8 cellular contexts compared by ENCODE assay signal in genomic region chr1:165827199-165828102, GRCh38. TPM values are rescaled to one million over a fixed set of nuclear protein-coding genes. Genes with fewer than 3 reads are reported as not detected.
A peak's percentile ranks its signal among the peaks of the same experiment; 100 is the strongest.
DNase-seq lines count a peak whose midpoint lies in the region; ATAC-seq and TF ChIP-seq lines count a peak whose summit lies in the region.

UCK2 (plus strand) TSS chr1:165827614; CDS start chr1:165827834, 220 bp downstream.

- H3K27ac ChIP-seq in epithelial cell of prostate: peak within 1 kb of the TSS; percentile 72

- H3K27ac Mint-ChIP-seq in Calu3 (ENCODE audit: unreplicated experiment): peak within 1 kb of the TSS; percentile 88

- BruUV-seq in Calu3 (replicated peaks; lab: Mats Ljungman, UMichigan): no TSS peak

- TF ChIP-seq CTCF in Calu3 (IDR thresholded peaks at IDR 0.05; ENCODE audit: unreplicated experiment): no peak

- H3K9ac ChIP-seq in mucosa of stomach (ENCODE audit: low read length): peak within 1 kb of the TSS; percentile 91

- CTCF ChIA-PET in Calu3 (lab: Charles Lee): interaction anchor here (0.6 to 1.2 kb wide), 4 partner anchors 29 to 76 kb away, joined by 3 to 6 read pairs (median 6); partner anchors contain the start of gene TMCO1

- H3K9me3 ChIP-seq in mucosa of stomach (ENCODE audit: control insufficient read depth, low read length): no peaks in the 10 kb centered on the region

- H3K4me1 ChIP-seq in mucosa of stomach (ENCODE audit: control insufficient read depth, insufficient read depth, low read length): peaks cover 17% of the 10 kb centered on the region

- no peaks in the 10 kb centered on the region for H3K27me3 ChIP-seq in mucosa of stomach (ENCODE audit: control insufficient read depth, insufficient read depth, low read length)

- H3K27me3 Mint-ChIP-seq in Calu3 (ENCODE audit: unreplicated experiment): no peaks in the 10 kb centered on the region

- no peaks in the 10 kb centered on the region for H3K9me3 Mint-ChIP-seq in Calu3 (ENCODE audit: low read depth, unreplicated experiment)

- H3K4me1 Mint-ChIP-seq in Calu3 (ENCODE audit: low read depth, unreplicated experiment): peaks cover 17% of the 10 kb centered on the region

- intact Hi-C loops in Calu3 (cut with micrococcal nuclease; ENCODE audit: unreplicated experiment): loop anchor here (1.0 to 5.0 kb wide), 4 partner anchors 58 to 229 kb away; no protein-coding TSS in a partner anchor

- peaks cover 29% of the 10 kb centered on the region for H3K36me3 Mint-ChIP-seq in Calu3 (ENCODE audit: insufficient read depth, unreplicated experiment)

- peak within 1 kb of the TSS; percentile 99 for H3K4me3 Mint-ChIP-seq in Calu3 (ENCODE audit: low read depth, unreplicated experiment)

- no peaks in the 10 kb centered on the region for H3K36me3 ChIP-seq in mucosa of stomach (ENCODE audit: control insufficient read depth, insufficient read depth, low read length)

- peak; percentile 87 for DNase-seq in Calu3
- DNase-seq in NOMO-1 treated with dmso at 0.1 percent for 144 hours (lab: John Stamatoyannopoulos, UW; ENCODE audit: unreplicated experiment): peak; percentile 56
- peak; percentile 29 for DNase-seq in activated T-cell treated with anti-CD3 and anti-CD28 coated beads for 1 hour (ENCODE audit: low read depth)
- DNase-seq in epithelial cell of prostate (ENCODE audit: low read depth, low spot score): no peak
- peak; percentile 37 for DNase-seq in stimulated activated CD8-positive, alpha-beta memory T cell treated with anti-CD3 and anti-CD28 coated beads, Interleukin-7, amount 100 ng/mL, for 24 hours (ENCODE audit: low read depth)

- ATAC-seq in GM19455 (IDR thresholded peaks at IDR 0.05; ENCODE audit: unreplicated experiment) (peak; percentile 72), HG03575 (IDR thresholded peaks at IDR 0.05; ENCODE audit: extremely low read depth, insufficient number of reproducible peaks, low FRiP score, unreplicated experiment) (peak; percentile 39)

- H3K4me3 ChIP-seq in mucosa of stomach (ENCODE audit: low read length): peak within 1 kb of the TSS; percentile 99

RNA-seq across cellular contexts. Expression of gene UCK2, which starts in this region (rescaled TPM):
- total RNA-seq in Calu3 (2022): 106 and 109 TPM in 2 replicates
